In the genomic region with DNA sequence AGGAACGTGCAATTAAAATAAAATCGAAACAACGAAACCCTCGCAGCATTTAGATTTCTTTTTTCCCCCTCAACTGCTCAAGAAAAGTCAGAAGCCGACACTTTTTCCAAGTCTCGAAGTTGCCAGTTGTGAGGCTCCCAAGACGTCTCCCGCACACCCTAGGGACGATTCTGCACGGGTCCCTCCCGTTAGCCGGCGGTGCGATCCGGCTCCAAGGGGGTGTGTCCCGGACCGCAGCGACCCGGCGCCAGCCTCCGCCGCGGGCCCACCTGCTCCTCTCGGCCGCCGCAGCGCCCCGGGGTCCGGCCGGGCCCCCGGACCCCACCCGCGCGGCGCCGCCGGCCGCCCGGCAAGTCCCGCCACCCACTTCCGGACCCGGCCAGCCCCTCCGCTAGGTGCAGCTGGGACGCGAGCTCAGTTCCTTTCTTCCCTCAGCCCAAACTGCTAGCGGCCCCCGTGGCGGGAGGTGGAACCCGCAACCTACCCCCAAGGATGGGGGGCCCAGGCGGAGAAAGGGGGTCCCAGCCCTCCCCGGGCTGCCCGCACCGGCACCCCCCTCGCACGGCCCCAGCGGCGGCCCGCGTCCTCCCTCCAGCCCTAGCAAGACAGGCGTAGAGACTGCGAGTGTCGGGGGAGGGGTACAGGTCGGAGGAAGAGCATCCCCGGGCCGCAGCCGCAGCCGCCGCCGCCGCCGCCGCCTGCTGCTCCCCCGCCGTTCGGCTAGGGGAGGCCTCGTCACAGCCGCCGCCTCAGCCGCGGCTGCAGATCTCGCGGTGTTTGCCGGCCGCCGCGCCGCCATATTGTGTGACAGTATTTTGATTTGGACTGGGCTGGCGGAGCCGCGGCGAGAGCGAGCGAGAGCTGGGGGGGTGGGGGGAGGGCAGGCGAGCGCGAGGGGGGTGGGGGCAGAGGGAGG, we compare ENCODE assay signal across 8 cellular contexts. TPM values are rescaled to one million over a fixed set of nuclear protein-coding genes. Genes with fewer than 3 reads are reported as not detected.
DNase-seq lines count a peak whose midpoint lies in the region; ATAC-seq and TF ChIP-seq lines count a peak whose summit lies in the region.

No MANE protein-coding gene starts in this region.

- H3K9me3 ChIP-seq in lung (ENCODE audit: control insufficient read depth in 2 of 2, insufficient read depth in 1 of 2, low read length in 1 of 2) = no peaks in the 10 kb centered on the region

- H3K4me1 ChIP-seq in lung (ENCODE audit: control insufficient read depth in 2 of 2, insufficient read depth in 2 of 2, low read length in 2 of 2) = peaks cover 0 to 2% of the 10 kb centered on the region in 2 donors

- peaks cover 3% of the 10 kb centered on the region for H3K9me3 Mint-ChIP-seq in activated CD4-positive, alpha-beta memory T cell treated with anti-CD3 and anti-CD28 coated beads, Interleukin-2, amount 10 ng/mL, durations not matched to agents 7 days and 5 days

- peaks cover 43% of the 10 kb centered on the region for H3K36me3 Mint-ChIP-seq in activated CD4-positive, alpha-beta memory T cell treated with anti-CD3 and anti-CD28 coated beads, Interleukin-2, amount 10 ng/mL, durations not matched to agents 7 days and 5 days (ENCODE audit: low read depth)

- POLR2A ChIA-PET in activated CD4-positive, alpha-beta memory T cell treated with anti-CD3 and anti-CD28 coated beads, Interleukin-2, amount 10 ng/mL, durations not matched to agents 7 days and 5 days (lab: Charles Lee) = interaction anchor here (0.6 to 14.4 kb wide), 48 partner anchors 9 to 286 kb away, joined by 3 to 259 read pairs (median 4); no protein-coding TSS in a partner anchor

- TF ChIP-seq CTCF in lung (IDR thresholded peaks at IDR 0.05; ENCODE audit: control extremely low read depth, extremely low read depth) = no peak

- ATAC-seq in GM19372 (IDR thresholded peaks at IDR 0.05; ENCODE audit: low read depth, unreplicated experiment) (peak; percentile 72), HG03520 (IDR thresholded peaks at IDR 0.05; ENCODE audit: unreplicated experiment) (peak; percentile 77), lung (ENCODE audit: insufficient read depth, low FRiP score) (peak; percentile 95)

- H3K27me3 ChIP-seq in lung (ENCODE audit: control insufficient read depth, insufficient read depth) = no peaks in the 10 kb centered on the region

- peak overlapping the region; percentile 99 for H3K4me3 ChIP-seq in lung

- peaks cover 27% of the 10 kb centered on the region for H3K4me1 Mint-ChIP-seq in activated CD4-positive, alpha-beta memory T cell treated with anti-CD3 and anti-CD28 coated beads, Interleukin-2, amount 10 ng/mL, durations not matched to agents 7 days and 5 days

- no peaks in the 10 kb centered on the region for H3K27me3 Mint-ChIP-seq in activated CD4-positive, alpha-beta memory T cell treated with anti-CD3 and anti-CD28 coated beads, Interleukin-2, amount 10 ng/mL, durations not matched to agents 7 days and 5 days

- CTCF ChIA-PET in activated CD4-positive, alpha-beta memory T cell treated with anti-CD3 and anti-CD28 coated beads, Interleukin-2, amount 10 ng/mL, durations not matched to agents 7 days and 5 days (lab: Charles Lee) = interaction anchor here (0.6 to 2.1 kb wide), 10 partner anchors 45 to 286 kb away, joined by 3 to 8 read pairs (median 3); no protein-coding TSS in a partner anchor

- peak; percentile 97 for DNase-seq in CD1c-positive myeloid dendritic cell (ENCODE audit: extremely low spot score)
- DNase-seq in NCI-H748 treated with DMSO at 0.1 percent for 48 hours (lab: John Stamatoyannopoulos, UW) = peak; percentile 81
- peak; percentile 93 for DNase-seq in activated CD4-positive, alpha-beta memory T cell treated with anti-CD3 and anti-CD28 coated beads, Interleukin-2, amount 10 ng/mL, durations not matched to agents 7 days and 5 days
- peak; percentile 95 for DNase-seq in ecto neural progenitor cell (ENCODE audit: low spot score)
- DNase-seq in lung (ENCODE audit: low spot score) = peak; percentile 91
- DNase-seq in stimulated activated CD4-positive, alpha-beta T cell treated with anti-CD3 and anti-CD28 coated beads, TNF-alpha, amount 100 ng/mL, for 24 hours (ENCODE audit: low read depth in 3 of 3) = peak; percentile 72 to 86 (median 76)

- no peaks in the 10 kb centered on the region for H3K36me3 ChIP-seq in lung (ENCODE audit: control insufficient read depth in 2 of 2, insufficient read depth in 2 of 2, low read length in 2 of 2)

- H3K27ac Mint-ChIP-seq in activated CD4-positive, alpha-beta memory T cell treated with anti-CD3 and anti-CD28 coated beads, Interleukin-2, amount 10 ng/mL, durations not matched to agents 7 days and 5 days = peak overlapping the region; percentile 82

- peak overlapping the region; percentile 94 to 100 for H3K27ac ChIP-seq in lung (ENCODE audit: low read depth in 1 of 2, low read length in 1 of 2)

- 0 to 1% methylated on average over 79 to 96 of the region's 96 CpGs for WGBS in lung, 2 donors

- peak overlapping the region; percentile 84 for H3K4me3 Mint-ChIP-seq in activated CD4-positive, alpha-beta memory T cell treated with anti-CD3 and anti-CD28 coated beads, Interleukin-2, amount 10 ng/mL, durations not matched to agents 7 days and 5 days

RNA-seq across cellular contexts. Expression of gene TAB2, which starts 0.5 kb away (rescaled TPM):
- total RNA-seq in activated CD4-positive, alpha-beta memory T cell treated with anti-CD3 and anti-CD28 coated beads, Interleukin-2, amount 10 ng/mL, durations not matched to agents 7 days and 5 days = 100 to 1,000 TPM; 169 to 170 TPM
- total RNA-seq in lung = 10 to 100 TPM; 34.7 to 75.9 TPM
- 10 to 100 TPM; 15.8 to 31.8 TPM for polyA plus RNA-seq in lung

Comparison
In these comparisons a context has a peak if more than half of its experiments do, and no peak if none do; other contexts are left out.
1. Peak in every context shown above with its lines: DNase-seq, ATAC-seq, H3K4me3 ChIP-seq and H3K27ac ChIP-seq.